28 cellular contexts compared by ENCODE assay signal in the genomic region with DNA sequence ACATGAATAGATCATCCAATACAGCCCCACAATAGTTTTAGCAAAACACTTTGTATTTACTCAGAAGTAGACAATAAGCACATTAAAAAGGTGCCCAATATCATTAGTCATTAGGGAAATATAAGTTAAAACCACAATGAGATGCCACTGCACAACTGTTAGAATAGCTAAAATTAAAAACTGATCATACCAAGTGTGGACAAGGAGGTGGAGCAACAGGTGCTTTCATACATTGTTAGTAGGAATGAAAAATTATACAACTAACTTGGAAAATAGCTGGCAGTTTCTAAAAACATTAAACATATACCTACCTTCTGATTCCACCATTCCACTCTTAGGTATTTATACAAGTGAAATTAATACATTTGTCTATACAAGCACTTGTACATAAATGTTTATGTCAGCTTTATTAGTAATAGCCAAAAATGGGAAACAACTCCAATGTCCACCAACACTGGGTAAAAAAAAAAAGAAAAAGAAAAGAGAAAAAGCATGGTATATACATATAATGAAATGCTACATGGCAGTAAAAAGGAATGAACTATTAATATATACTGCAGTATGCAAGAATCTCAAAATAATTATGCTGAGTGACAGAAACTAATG.
"Had no signal": no experiment of that assay in that cellular context is flagged by ENCODE, and none has a peak within 500 bp of the region (broad histone marks: within the 10 kb centered on the region; RNA-seq: fewer than 3 reads in every experiment).

No MANE protein-coding gene starts in this region.

- H3K36me3 Mint-ChIP-seq: memory B cell; naive B cell; natural killer cell treated with Interleukin-12 subunit alpha and Interleukin-12 subunit beta and Interleukin-15 and Interleukin-18, amount 100 ng/mL, for 72 hours; stimulated activated memory B cell treated with anti-CD40 and anti-IgM and Interleukin-4, amounts not matched to agents 10 μg/mL and 1 μg/mL and 100 μg/mL, for 72 hours; type B pancreatic cell had no signal

- H3K9ac ChIP-seq: parathyroid adenoma had no signal

- H3K4me3 ChIP-seq: colonic mucosa, gastrocnemius medialis, lung, smooth muscle cell, testis, tibial artery had no signal

- H3K27ac ChIP-seq: colonic mucosa, epithelial cell of prostate, gastrocnemius medialis, parathyroid adenoma, testis, tibial artery had no signal

- H3K9me3 ChIP-seq: colonic mucosa, gastrocnemius medialis, testis, tibial artery had no signal

- H3K27me3 Mint-ChIP-seq: dendritic cell treated with granulocyte-macrophage colony-stimulating factor and Interleukin-4, amounts not matched to agents 40 ng/mL and 50 ng/mL, for 4 days; progenitor cell of endocrine pancreas; type B pancreatic cell had no signal

- ATAC-seq: esophagus mucosa; gastrocnemius medialis; left lobe of liver; sciatic nerve; stimulated activated memory B cell treated with anti-CD40 and anti-IgM and Interleukin-4, amounts not matched to agents 10 μg/mL and 1 μg/mL and 100 μg/mL, for 72 hours; stimulated activated naive CD8-positive, alpha-beta T cell treated with anti-CD3 and anti-CD28 coated beads, Interleukin-15, Interleukin-2, amounts not matched to agents 100 U/mL and 50 U/mL, for 24 hours had no signal

- H3K79me2 ChIP-seq: parathyroid adenoma had no signal

- H3K9me3 Mint-ChIP-seq: dendritic cell treated with granulocyte-macrophage colony-stimulating factor and Interleukin-4, amounts not matched to agents 40 ng/mL and 50 ng/mL, for 4 days; endodermal cell; memory B cell; naive B cell; natural killer cell treated with Interleukin-12 subunit alpha and Interleukin-12 subunit beta and Interleukin-15 and Interleukin-18, amount 100 ng/mL, for 72 hours; neural crest cell; stimulated activated memory B cell treated with anti-CD40 and anti-IgM and Interleukin-4, amounts not matched to agents 10 μg/mL and 1 μg/mL and 100 μg/mL, for 72 hours; type B pancreatic cell had no signal

- H3K4me3 Mint-ChIP-seq: dendritic cell treated with granulocyte-macrophage colony-stimulating factor and Interleukin-4, amounts not matched to agents 40 ng/mL and 50 ng/mL, for 4 days; endodermal cell; memory B cell; naive B cell; natural killer cell treated with Interleukin-12 subunit alpha and Interleukin-12 subunit beta and Interleukin-15 and Interleukin-18, amount 100 ng/mL, for 72 hours; neural crest cell; stimulated activated memory B cell treated with anti-CD40 and anti-IgM and Interleukin-4, amounts not matched to agents 10 μg/mL and 1 μg/mL and 100 μg/mL, for 72 hours; type B pancreatic cell had no signal

- H3K36me3 ChIP-seq: colonic mucosa, gastrocnemius medialis, tibial artery had no signal

- DNase-seq: colonic mucosa; effector CD8-positive, alpha-beta T cell; endodermal cell; foreskin fibroblast; gastrocnemius medialis; head of caudate nucleus; naive B cell; stimulated activated CD4-positive, alpha-beta T cell treated with anti-CD3 and anti-CD28 coated beads, Interleukin-2, amount 100 ng/mL, for 24 hours; stimulated activated CD4-positive, alpha-beta T cell treated with anti-CD3 and anti-CD28 coated beads, Interleukin-4, amount 100 ng/mL, for 24 hours; stimulated activated naive CD8-positive, alpha-beta T cell treated with anti-CD3 and anti-CD28 coated beads, Interleukin-15, Interleukin-2, amounts not matched to agents 100 U/mL and 50 U/mL, for 24 hours; substantia nigra; testis; tibial artery had no signal

- H3K27me3 ChIP-seq: colonic mucosa, gastrocnemius medialis, testis, tibial artery had no signal

- H3K4me1 Mint-ChIP-seq: endodermal cell; memory B cell; naive B cell; neural crest cell; stimulated activated memory B cell treated with anti-CD40 and anti-IgM and Interleukin-4, amounts not matched to agents 10 μg/mL and 1 μg/mL and 100 μg/mL, for 72 hours had no signal

- H3K4me1 ChIP-seq: colonic mucosa, gastrocnemius medialis, parathyroid adenoma, testis, tibial artery had no signal

- H2AFZ ChIP-seq: parathyroid adenoma had no signal

- FAIRE-seq: keratinocyte had no signal

- H3K27ac Mint-ChIP-seq: dendritic cell treated with granulocyte-macrophage colony-stimulating factor and Interleukin-4, amounts not matched to agents 40 ng/mL and 50 ng/mL, for 4 days; endodermal cell; memory B cell; naive B cell; natural killer cell treated with Interleukin-12 subunit alpha and Interleukin-12 subunit beta and Interleukin-15 and Interleukin-18, amount 100 ng/mL, for 72 hours; progenitor cell of endocrine pancreas; stimulated activated memory B cell treated with anti-CD40 and anti-IgM and Interleukin-4, amounts not matched to agents 10 μg/mL and 1 μg/mL and 100 μg/mL, for 72 hours; type B pancreatic cell had no signal

- H3K4me2 ChIP-seq: smooth muscle cell had no signal
